9 cellular contexts compared by ENCODE assay signal in genomic region chr13:112605531-112605990, GRCh38. TPM values are rescaled to one million over a fixed set of nuclear protein-coding genes. Genes with fewer than 3 reads are reported as not detected.
DNase-seq lines count a peak whose midpoint lies in the region; ATAC-seq and TF ChIP-seq lines count a peak whose summit lies in the region.
"Had no signal": no experiment of that assay in that cellular context is flagged by ENCODE, and none has a peak within 500 bp of the region (broad histone marks: within the 10 kb centered on the region; RNA-seq: fewer than 3 reads in every experiment).

No MANE protein-coding gene starts in this region.

- peak overlapping the region; percentile 51 for H3K4me3 ChIP-seq in WERI-Rb-1 (ENCODE audit: low read depth, low read length)
- peak overlapping the region; percentile 35 to 52 for H3K4me3 ChIP-seq in right atrium auricular region
- H3K4me3 ChIP-seq in smooth muscle cell = peak overlapping the region; percentile 65

- H3K27me3 ChIP-seq in WERI-Rb-1 (ENCODE audit: insufficient read depth, low read depth, severe bottlenecking) (peaks cover 48% of the 10 kb centered on the region), right atrium auricular region (no peaks in the 10 kb centered on the region), smooth muscle cell (ENCODE audit: low read depth) (peaks cover 10% of the 10 kb centered on the region)

- in situ Hi-C loops in GM13977 (cut with MboI; ENCODE audit: low pct_unique_long_range_greater_than_20kb, low sequenced_read_pairs, unreplicated experiment) = loop anchor here (25.0 kb wide), 1 partner anchor 1143 kb away; no protein-coding TSS in a partner anchor

- peak overlapping the region; percentile 14 for H3K9ac ChIP-seq in smooth muscle cell (ENCODE audit: low read depth)

- no peak for ATAC-seq in HG03520 (IDR thresholded peaks at IDR 0.05; ENCODE audit: unreplicated experiment)

- peak; percentile 25 for DNase-seq in DMS 273 (lab: John Stamatoyannopoulos, UW; ENCODE audit: unreplicated experiment)
- no peak for DNase-seq in DMS 273 treated with DMSO at 0.1 percent for 48 hours (lab: John Stamatoyannopoulos, UW)
- DNase-seq in WERI-Rb-1 = peak; percentile 83
- no peak for DNase-seq in right atrium auricular region (ENCODE audit: low spot score)
- DNase-seq in smooth muscle cell (lab: John Stamatoyannopoulos, UW; ENCODE audit: unreplicated experiment) = no peak
- no peak for DNase-seq in GM13977 (ENCODE audit: low spot score)
- DNase-seq in D341Med (ENCODE audit: low spot score) = no peak

- H3K4me1 ChIP-seq in right atrium auricular region = no peaks in the 10 kb centered on the region
- peaks cover 4% of the 10 kb centered on the region for H3K4me1 ChIP-seq in smooth muscle cell (ENCODE audit: low read depth)

- TF ChIP-seq CTCF in WERI-Rb-1 (IDR thresholded peaks at IDR 0.05; ENCODE audit: low read depth, low read length) (no peak), right atrium auricular region (IDR thresholded peaks at IDR 0.05) (no peak), smooth muscle cell (IDR thresholded peaks at IDR 0.05; ENCODE audit: borderline replicate concordance, insufficient read depth, poor library complexity, severe bottlenecking) (no peak), GM13977 (IDR thresholded peaks at IDR 0.05; ENCODE audit: extremely low read depth, insufficient read depth, missing control alignments) (no peak)

- H3K9me3 ChIP-seq in WERI-Rb-1 (ENCODE audit: severe bottlenecking) (no peaks in the 10 kb centered on the region), right atrium auricular region (no peaks in the 10 kb centered on the region), smooth muscle cell (replicated peaks; ENCODE audit: low read depth) (no peaks in the 10 kb centered on the region)

- H3K4me2 ChIP-seq in smooth muscle cell = peak overlapping the region; percentile 91

- peak overlapping the region; percentile 99 for H2AFZ ChIP-seq in smooth muscle cell (ENCODE audit: low read depth)

- H3K36me3 ChIP-seq in WERI-Rb-1 (no peaks in the 10 kb centered on the region), right atrium auricular region (no peaks in the 10 kb centered on the region), smooth muscle cell (ENCODE audit: low read depth) (no peaks in the 10 kb centered on the region)

- H3K79me2 ChIP-seq in smooth muscle cell (ENCODE audit: low read depth) = no peaks in the 10 kb centered on the region

- H3K27ac ChIP-seq in WERI-Rb-1 (no peak overlapping the region), right atrium auricular region (peak overlapping the region; percentile 49 to 52), smooth muscle cell (ENCODE audit: low read depth) (no peak overlapping the region)
- H3K27ac ChIP-seq: 22Rv1 had no signal

- WGBS in smooth muscle cell (ENCODE audit: low lambda C conversion rate) = 70% methylated on average over 18 of the region's 18 CpGs

- no peaks in the 10 kb centered on the region for H4K20me1 ChIP-seq in smooth muscle cell (ENCODE audit: low read depth)

- no peaks in the 10 kb centered on the region for H3F3A ChIP-seq in smooth muscle cell (ENCODE audit: low read depth)

RNA-seq across cellular contexts. Expression of gene TUBGCP3, which starts 17.6 kb away (rescaled TPM):
- 10 to 100 TPM in 1 of 2 donors, 1 to 10 TPM in 1; 9.8 to 14.7 TPM for total RNA-seq in right atrium auricular region
- 11.6 and 12.4 TPM in 2 replicates for total RNA-seq in smooth muscle cell
- 9.4 and 9.6 TPM in 2 replicates for polyA plus RNA-seq in smooth muscle cell

Comparison
In these comparisons a context has a peak if more than half of its experiments do, and no peak if none do; other contexts are left out.
1. DNase-seq: peak in DMS 273 (single experiment) and WERI-Rb-1 (single experiment); none in DMS 273 treated with DMSO at 0.1 percent for 48 hours (single experiment), right atrium auricular region (single experiment), smooth muscle cell (single experiment), GM13977 (single experiment) and D341Med (single experiment).
2. H3K27ac ChIP-seq: peak in right atrium auricular region (2 of 2); none in WERI-Rb-1 (single experiment) and smooth muscle cell (single experiment).
3. Peak in every context shown above with its lines, with median percentiles within 50 percentile points of each other: H3K4me3 ChIP-seq.